ENCODE assay signal across 14 cellular contexts in genomic region chr16:81650281-81650680, GRCh38.
DNase-seq lines count a peak whose midpoint lies in the region; ATAC-seq and TF ChIP-seq lines count a peak whose summit lies in the region.
"Had no signal": no experiment of that assay in that cellular context is flagged by ENCODE, and none has a peak within 500 bp of the region (broad histone marks: within the 10 kb centered on the region; RNA-seq: fewer than 3 reads in every experiment).

No MANE protein-coding gene starts in this region.

- ATAC-seq in CD4-positive, alpha-beta T cell (ENCODE audit: poor library complexity) = no peak
- ATAC-seq in WTC11 = no peak
- no peak for ATAC-seq in GM18907 (IDR thresholded peaks at IDR 0.05; ENCODE audit: unreplicated experiment)
- ATAC-seq in gastroesophageal sphincter = no peak
- ATAC-seq: activated T-helper 17 cell treated with anti-CD3 and anti-CD28 coated beads, Interleukin-2, amount 50 U/mL, for 72 hours had no signal

- H3K4me1 ChIP-seq in sigmoid colon = peaks cover 0 to 86% (median 55%) of the 10 kb centered on the region in 4 donors
- H3K4me1 ChIP-seq in gastroesophageal sphincter = peaks cover 0 to 63% (median 5%) of the 10 kb centered on the region in 3 donors

- H3K27me3 Mint-ChIP-seq in CD4-positive, alpha-beta T cell = no peaks in the 10 kb centered on the region
- H3K27me3 Mint-ChIP-seq in WTC11 (ENCODE audit: low read depth) (no peaks in the 10 kb centered on the region), glutamatergic neuron (ENCODE audit: unreplicated experiment) (peaks cover 10% of the 10 kb centered on the region)
- H3K27me3 Mint-ChIP-seq: activated B cell treated with CpG ODN at 0.5 μM for 24 hours; activated T-helper 17 cell treated with anti-CD3 and anti-CD28 coated beads, Interleukin-2, amount 50 U/mL, for 72 hours had no signal

- no peak for TF ChIP-seq CTCF in CD4-positive, alpha-beta T cell (IDR thresholded peaks at IDR 0.05)
- TF ChIP-seq CTCF in WTC11 (IDR thresholded peaks at IDR 0.05) (no peak), glutamatergic neuron (IDR thresholded peaks at IDR 0.05; ENCODE audit: partially characterized antibody, unreplicated experiment) (no peak), sigmoid colon (IDR thresholded peaks at IDR 0.05) (no peak), gastroesophageal sphincter (IDR thresholded peaks at IDR 0.05) (no peak)

- peaks cover 9% of the 10 kb centered on the region for H3K4me1 Mint-ChIP-seq in CD4-positive, alpha-beta T cell (ENCODE audit: low read depth)
- H3K4me1 Mint-ChIP-seq in WTC11 (peaks cover 51% of the 10 kb centered on the region), glutamatergic neuron (ENCODE audit: low read depth, unreplicated experiment) (peaks cover 45% of the 10 kb centered on the region)

- no peak for TF ChIP-seq POLR2A in sigmoid colon (IDR thresholded peaks at IDR 0.05)
- no peak for TF ChIP-seq POLR2A in gastroesophageal sphincter (IDR thresholded peaks at IDR 0.05)

- WGBS in sigmoid colon, 2 donors = 91 to 95% methylated on average over 8 of the region's 8 CpGs
- WGBS in gastroesophageal sphincter (ENCODE audit: low coverage in 1 of 2), 2 donors = 91 to 98% methylated on average over 6 to 8 of the region's 8 CpGs

- no peaks in the 10 kb centered on the region for H3K9me3 ChIP-seq in CD4-positive, alpha-beta T cell (ENCODE audit: control insufficient read depth, low read length)
- H3K9me3 ChIP-seq in sigmoid colon (no peaks in the 10 kb centered on the region), gastroesophageal sphincter (no peaks in the 10 kb centered on the region)

- H3K36me3 Mint-ChIP-seq in CD4-positive, alpha-beta T cell (ENCODE audit: low read depth) = peaks cover 29% of the 10 kb centered on the region
- H3K36me3 Mint-ChIP-seq in WTC11 (peaks cover 9% of the 10 kb centered on the region; the same call in 1 of the 2 replicates), glutamatergic neuron (ENCODE audit: unreplicated experiment) (no peaks in the 10 kb centered on the region)

- H3K4me3 Mint-ChIP-seq in CD4-positive, alpha-beta T cell = no peak overlapping the region
- H3K4me3 Mint-ChIP-seq in WTC11 (no peak overlapping the region), glutamatergic neuron (ENCODE audit: unreplicated experiment) (no peak overlapping the region)
- H3K4me3 Mint-ChIP-seq: activated B cell treated with CpG ODN at 0.5 μM for 24 hours; activated T-helper 17 cell treated with anti-CD3 and anti-CD28 coated beads, Interleukin-2, amount 50 U/mL, for 72 hours had no signal

- H3K36me3 ChIP-seq in sigmoid colon (peaks cover 0 to 7% (median 0%) of the 10 kb centered on the region in 4 donors), gastroesophageal sphincter (peaks cover 0 to 15% of the 10 kb centered on the region in 2 donors)

- peak overlapping the region; percentile 30 for H3K27ac Mint-ChIP-seq in CD4-positive, alpha-beta T cell
- peak overlapping the region; percentile 77 for H3K27ac Mint-ChIP-seq in WTC11
- H3K27ac Mint-ChIP-seq in glutamatergic neuron (ENCODE audit: unreplicated experiment) = peak overlapping the region; percentile 80

- intact Hi-C loops in CD4-positive, alpha-beta T cell (cut with DNase I, micrococcal nuclease) = no loop called here
- intact Hi-C loops in sigmoid colon (cut with DNase I) = loop anchor here (5.0 kb wide), 1 partner anchor 203 kb away; no protein-coding TSS in a partner anchor

- no peak for TF ChIP-seq EP300 in sigmoid colon (IDR thresholded peaks at IDR 0.05)
- TF ChIP-seq EP300 in gastroesophageal sphincter (IDR thresholded peaks at IDR 0.05) = no peak

- POLR2A ChIA-PET in CD4-positive, alpha-beta T cell (lab: Charles Lee) = no interaction called here
- POLR2A ChIA-PET in WTC11 (lab: Charles Lee) = no interaction called here

- DNase-seq in CD4-positive, alpha-beta T cell = no peak
- DNase-seq in WTC11 (ENCODE audit: low spot score) (no peak), glutamatergic neuron (no peak), sigmoid colon (no peak), ecto neural progenitor cell (ENCODE audit: low spot score) (no peak)
- DNase-seq in activated effector memory CD4-positive, alpha-beta T cell treated with anti-CD3 and anti-CD28 coated beads, Interleukin-2, amount 50 U/mL, for 16 hours = no peak
- DNase-seq: activated B cell treated with CpG ODN at 0.5 μM for 24 hours, cerebellar nuclear complex, NCI-H2029, T-helper 1 cell had no signal

- CTCF ChIA-PET in CD4-positive, alpha-beta T cell (lab: Charles Lee) = no interaction called here
- CTCF ChIA-PET in WTC11 (lab: Charles Lee) = interaction anchor here (0.7 kb wide), 1 partner anchor 46 kb away, joined by 3 read pairs; no protein-coding TSS in a partner anchor

- H3K9me3 Mint-ChIP-seq in CD4-positive, alpha-beta T cell = no peaks in the 10 kb centered on the region
- H3K9me3 Mint-ChIP-seq in WTC11 = no peaks in the 10 kb centered on the region
- H3K9me3 Mint-ChIP-seq in glutamatergic neuron (ENCODE audit: unreplicated experiment) = peaks cover 11% of the 10 kb centered on the region
- H3K9me3 Mint-ChIP-seq: activated B cell treated with CpG ODN at 0.5 μM for 24 hours had no signal

- H3K4me3 ChIP-seq in sigmoid colon (no peak overlapping the region), gastroesophageal sphincter (no peak overlapping the region)
- H3K4me3 ChIP-seq: lung had no signal

- no peaks in the 10 kb centered on the region for H3K27me3 ChIP-seq in CD4-positive, alpha-beta T cell (ENCODE audit: control insufficient read depth, insufficient read depth, low read length)
- H3K27me3 ChIP-seq in sigmoid colon (no peaks in the 10 kb centered on the region), gastroesophageal sphincter (no peaks in the 10 kb centered on the region)

- no peak overlapping the region for H3K27ac ChIP-seq in CD4-positive, alpha-beta T cell (ENCODE audit: low read depth, low read length)
- H3K27ac ChIP-seq in sigmoid colon (peak overlapping the region; percentile 45 to 90 (median 82)), gastroesophageal sphincter (peak overlapping the region in 2 of 4 donors; percentile 55 to 65)

TF ChIP-seq in WTC11, 78 proteins besides CTCF, POLR2A, EP300 and RAD21 (continues in another document):
- TF ChIP-seq CREB1 (CRISPR knock-in tag; IDR thresholded peaks at IDR 0.05) = no peak
- TF ChIP-seq ZNF317 (CRISPR knock-in tag; IDR thresholded peaks at IDR 0.05; ENCODE audit: borderline replicate concordance, low read depth) = no peak
- no peak for TF ChIP-seq PRDM15 (CRISPR knock-in tag; IDR thresholded peaks at IDR 0.05)
- no peak for TF ChIP-seq ATF1 (CRISPR knock-in tag; IDR thresholded peaks at IDR 0.05)
- TF ChIP-seq, protein P1, sequence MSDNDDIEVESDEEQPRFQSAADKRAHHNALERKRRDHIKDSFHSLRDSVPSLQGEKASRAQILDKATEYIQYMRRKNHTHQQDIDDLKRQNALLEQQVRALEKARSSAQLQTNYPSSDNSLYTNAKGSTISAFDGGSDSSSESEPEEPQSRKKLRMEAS (CRISPR knock-in tag; IDR thresholded peaks at IDR 0.05) = no peak
- TF ChIP-seq SP1 (CRISPR knock-in tag; conservative IDR thresholded peaks at IDR 0.05) = no peak
- no peak for TF ChIP-seq NR2C2 (CRISPR knock-in tag; IDR thresholded peaks at IDR 0.05)
- TF ChIP-seq JUN (CRISPR knock-in tag; IDR thresholded peaks at IDR 0.05) = no peak
- TF ChIP-seq SOX15 (CRISPR knock-in tag; IDR thresholded peaks at IDR 0.05) = no peak

Comparison
In these comparisons a context has a peak if more than half of its experiments do, and no peak if none do; other contexts are left out.
1. H3K27ac Mint-ChIP-seq: peak in every context shown above with its lines; median percentile 80 in glutamatergic neuron; 77 in WTC11; 30 in CD4-positive, alpha-beta T cell.